Comparison of ENCODE assay signal across 21 cellular contexts in the genomic region with DNA sequence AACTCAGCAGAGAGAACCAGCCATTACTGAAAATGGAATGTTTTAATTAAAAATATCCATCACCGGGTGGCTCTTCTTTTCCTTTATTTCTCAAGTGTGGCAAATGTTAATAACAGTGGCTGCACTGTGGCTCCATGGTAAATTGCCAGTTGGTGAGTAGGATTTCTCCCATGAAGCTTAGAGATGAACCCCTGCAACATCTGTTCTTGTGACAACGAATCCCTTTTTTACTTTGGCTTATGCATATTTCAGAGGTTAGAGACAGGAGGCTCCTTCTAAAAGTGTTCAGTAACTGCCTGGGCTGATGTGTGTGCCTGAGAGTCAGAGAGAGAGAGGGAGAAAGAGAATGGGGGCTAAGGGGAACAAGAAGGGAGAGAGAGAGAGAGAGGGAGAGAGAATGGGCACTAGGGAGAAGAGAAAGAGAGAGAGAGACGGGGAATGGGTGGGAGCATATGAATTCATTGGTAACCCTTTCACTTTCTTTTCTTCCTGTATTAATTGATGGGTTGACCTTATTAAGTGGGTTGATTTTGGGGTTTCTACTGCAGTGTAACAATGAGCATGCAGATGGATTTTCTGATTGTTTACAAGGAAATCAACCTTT. TPM values are rescaled to one million over a fixed set of nuclear protein-coding genes. Genes with fewer than 3 reads are reported as not detected.
DNase-seq lines count a peak whose midpoint lies in the region; ATAC-seq lines count a peak whose summit lies in the region.
"Had no signal": no experiment of that assay in that cellular context is flagged by ENCODE, and none has a peak within 500 bp of the region (broad histone marks: within the 10 kb centered on the region; RNA-seq: fewer than 3 reads in every experiment).

No MANE protein-coding gene starts in this region.

- H3K27me3 Mint-ChIP-seq in activated CD4-positive, alpha-beta T cell treated with anti-CD3 and anti-CD28 coated beads for 36 hours: no peaks in the 10 kb centered on the region
- peaks cover 2% of the 10 kb centered on the region for H3K27me3 Mint-ChIP-seq in activated naive CD8-positive, alpha-beta T cell treated with anti-CD3 and anti-CD28 coated beads, Interleukin-2, amount 10 ng/mL, durations not matched to agents 7 days and 5 days
- H3K27me3 Mint-ChIP-seq in effector memory CD8-positive, alpha-beta T cell: no peaks in the 10 kb centered on the region
- H3K27me3 Mint-ChIP-seq: stimulated activated naive B cell treated with anti-CD40 and anti-IgM and Interleukin-4, amounts not matched to agents 10 μg/mL and 1 μg/mL and 100 μg/mL, for 72 hours had no signal

- POLR2A ChIA-PET in activated CD4-positive, alpha-beta T cell treated with anti-CD3 and anti-CD28 coated beads for 36 hours (lab: Charles Lee): interaction anchor here (0.7 kb wide), 1 partner anchor 85 kb away, joined by 3 read pairs; no protein-coding TSS in a partner anchor
- POLR2A ChIA-PET in activated naive CD8-positive, alpha-beta T cell treated with anti-CD3 and anti-CD28 coated beads, Interleukin-2, amount 10 ng/mL, durations not matched to agents 7 days and 5 days (lab: Charles Lee): interaction anchor here (0.6 kb wide), 1 partner anchor 181 kb away, joined by 3 read pairs; no protein-coding TSS in a partner anchor

- intact Hi-C loops in activated CD4-positive, alpha-beta T cell treated with anti-CD3 and anti-CD28 coated beads for 36 hours (cut with DNase I, micrococcal nuclease): loop anchor here in 1 of 2 experiments (5.0 kb wide), 1 partner anchor 83 kb away; no protein-coding TSS in a partner anchor

- no peak for ATAC-seq in activated CD4-positive, alpha-beta T cell treated with anti-CD3 and anti-CD28 coated beads for 36 hours
- no peak for ATAC-seq in activated naive CD8-positive, alpha-beta T cell treated with anti-CD3 and anti-CD28 coated beads, Interleukin-2, amount 10 ng/mL, durations not matched to agents 7 days and 5 days (ENCODE audit: low read depth)
- ATAC-seq in effector memory CD8-positive, alpha-beta T cell (replicated peaks): no peak
- ATAC-seq: A549; left cardiac atrium; stimulated activated naive B cell treated with anti-CD40 and anti-IgM and Interleukin-4, amounts not matched to agents 10 μg/mL and 1 μg/mL and 100 μg/mL, for 72 hours had no signal

- no peak for DNase-seq in activated CD4-positive, alpha-beta T cell treated with anti-CD3 and anti-CD28 coated beads for 36 hours
- DNase-seq in activated CD4-positive, alpha-beta T cell treated with anti-CD3 and anti-CD28 coated beads, Interleukin-2, amount 50 U/mL, for 48 hours: no peak
- DNase-seq in NCI-H1694 (lab: John Stamatoyannopoulos, UW) (peak; percentile 49), pons (ENCODE audit: low spot score) (peak; percentile 49), retina (no peak), HuH-7 (ENCODE audit: low spot score) (no peak)
- DNase-seq in activated naive CD8-positive, alpha-beta T cell treated with anti-CD3 and anti-CD28 coated beads, Interleukin-2, amount 10 ng/mL, durations not matched to agents 7 days and 5 days: no peak
- no peak for DNase-seq in effector memory CD8-positive, alpha-beta T cell
- DNase-seq: activated naive CD4-positive, alpha-beta T cell; colonic mucosa; DMS53; left cardiac atrium; MG63; midbrain; NCI-H1436 treated with DMSO at 0.1 percent for 48 hours; NCI-H446; SHP77; stimulated activated naive B cell treated with anti-CD40 and anti-IgM and Interleukin-4, amounts not matched to agents 10 μg/mL and 1 μg/mL and 100 μg/mL, for 72 hours; trophoblast cell had no signal

- CTCF ChIA-PET in activated CD4-positive, alpha-beta T cell treated with anti-CD3 and anti-CD28 coated beads for 36 hours (lab: Charles Lee): no interaction called here

- peaks cover 6% of the 10 kb centered on the region for H3K36me3 Mint-ChIP-seq in activated CD4-positive, alpha-beta T cell treated with anti-CD3 and anti-CD28 coated beads for 36 hours (ENCODE audit: low read depth)
- peaks cover 7% of the 10 kb centered on the region for H3K36me3 Mint-ChIP-seq in activated naive CD8-positive, alpha-beta T cell treated with anti-CD3 and anti-CD28 coated beads, Interleukin-2, amount 10 ng/mL, durations not matched to agents 7 days and 5 days
- H3K36me3 Mint-ChIP-seq in effector memory CD8-positive, alpha-beta T cell (ENCODE audit: insufficient read depth): no peaks in the 10 kb centered on the region

- no peaks in the 10 kb centered on the region for H3K9me3 Mint-ChIP-seq in activated CD4-positive, alpha-beta T cell treated with anti-CD3 and anti-CD28 coated beads for 36 hours (ENCODE audit: low read depth)
- H3K9me3 Mint-ChIP-seq in activated naive CD8-positive, alpha-beta T cell treated with anti-CD3 and anti-CD28 coated beads, Interleukin-2, amount 10 ng/mL, durations not matched to agents 7 days and 5 days: no peaks in the 10 kb centered on the region
- no peaks in the 10 kb centered on the region for H3K9me3 Mint-ChIP-seq in effector memory CD8-positive, alpha-beta T cell
- H3K9me3 Mint-ChIP-seq: stimulated activated naive B cell treated with anti-CD40 and anti-IgM and Interleukin-4, amounts not matched to agents 10 μg/mL and 1 μg/mL and 100 μg/mL, for 72 hours had no signal

- H3K4me1 Mint-ChIP-seq in activated CD4-positive, alpha-beta T cell treated with anti-CD3 and anti-CD28 coated beads for 36 hours: peaks cover 82% of the 10 kb centered on the region
- peaks cover 53% of the 10 kb centered on the region for H3K4me1 Mint-ChIP-seq in activated naive CD8-positive, alpha-beta T cell treated with anti-CD3 and anti-CD28 coated beads, Interleukin-2, amount 10 ng/mL, durations not matched to agents 7 days and 5 days
- H3K4me1 Mint-ChIP-seq in effector memory CD8-positive, alpha-beta T cell (ENCODE audit: low read depth in 2 of 2): peaks cover 36 to 48% of the 10 kb centered on the region in 2 donors

- peak overlapping the region; percentile 15 for H3K27ac Mint-ChIP-seq in activated CD4-positive, alpha-beta T cell treated with anti-CD3 and anti-CD28 coated beads for 36 hours
- peak overlapping the region; percentile 83 for H3K27ac Mint-ChIP-seq in activated naive CD8-positive, alpha-beta T cell treated with anti-CD3 and anti-CD28 coated beads, Interleukin-2, amount 10 ng/mL, durations not matched to agents 7 days and 5 days
- H3K27ac Mint-ChIP-seq in effector memory CD8-positive, alpha-beta T cell: peak overlapping the region in 1 of 2 donors; percentile 24

- H3K4me3 Mint-ChIP-seq in activated CD4-positive, alpha-beta T cell treated with anti-CD3 and anti-CD28 coated beads for 36 hours: peak overlapping the region; percentile 10
- peak overlapping the region; percentile 77 for H3K4me3 Mint-ChIP-seq in activated naive CD8-positive, alpha-beta T cell treated with anti-CD3 and anti-CD28 coated beads, Interleukin-2, amount 10 ng/mL, durations not matched to agents 7 days and 5 days
- no peak overlapping the region for H3K4me3 Mint-ChIP-seq in effector memory CD8-positive, alpha-beta T cell
- H3K4me3 Mint-ChIP-seq: CD14-positive monocyte; stimulated activated naive B cell treated with anti-CD40 and anti-IgM and Interleukin-4, amounts not matched to agents 10 μg/mL and 1 μg/mL and 100 μg/mL, for 72 hours had no signal

RNA-seq across cellular contexts. Expression of gene RPTOR, which starts 50.1 kb away (rescaled TPM):
- 10 to 100 TPM; 48.6 to 58.1 TPM for total RNA-seq in activated CD4-positive, alpha-beta T cell treated with anti-CD3 and anti-CD28 coated beads for 36 hours
- total RNA-seq in activated naive CD8-positive, alpha-beta T cell treated with anti-CD3 and anti-CD28 coated beads, Interleukin-2, amount 10 ng/mL, durations not matched to agents 7 days and 5 days: 10 to 100 TPM; 43.2 to 43.8 TPM

Comparison
In these comparisons a context has a peak if more than half of its experiments do, and no peak if none do; other contexts are left out.
1. DNase-seq: peak in NCI-H1694 (single experiment) and pons (single experiment); none in activated CD4-positive, alpha-beta T cell treated with anti-CD3 and anti-CD28 coated beads for 36 hours (single experiment), activated CD4-positive, alpha-beta T cell treated with anti-CD3 and anti-CD28 coated beads, Interleukin-2, amount 50 U/mL, for 48 hours (0 of 2), activated naive CD8-positive, alpha-beta T cell treated with anti-CD3 and anti-CD28 coated beads, Interleukin-2, amount 10 ng/mL, durations not matched to agents 7 days and 5 days (single experiment), effector memory CD8-positive, alpha-beta T cell (0 of 3), retina (single experiment) and HuH-7 (single experiment).
2. H3K4me3 Mint-ChIP-seq: peak in activated CD4-positive, alpha-beta T cell treated with anti-CD3 and anti-CD28 coated beads for 36 hours (single experiment) and activated naive CD8-positive, alpha-beta T cell treated with anti-CD3 and anti-CD28 coated beads, Interleukin-2, amount 10 ng/mL, durations not matched to agents 7 days and 5 days (single experiment); none in effector memory CD8-positive, alpha-beta T cell (0 of 2).